In the genomic region with DNA sequence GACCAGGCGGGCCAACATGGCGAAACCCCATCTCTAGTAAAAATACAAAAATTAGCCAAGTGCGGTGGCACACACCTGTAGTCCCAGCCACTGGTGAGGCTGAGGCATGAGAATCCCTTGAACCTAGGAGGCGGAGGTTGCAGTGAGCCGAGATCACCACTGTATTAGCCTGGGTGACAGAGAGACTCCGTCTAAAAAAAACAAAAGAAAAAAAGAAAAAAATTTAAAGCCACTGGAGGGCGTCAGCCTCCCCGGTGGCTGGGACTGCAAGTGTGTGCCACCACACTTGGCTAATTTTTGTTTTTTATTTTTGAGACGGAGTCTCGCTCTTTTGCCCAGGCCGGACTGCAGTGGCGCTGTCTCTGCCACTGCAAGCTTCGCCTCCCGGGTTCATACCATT, we compare ENCODE assay signal across 3 cellular contexts.
TF ChIP-seq lines count a peak whose summit lies in the region.

No MANE protein-coding gene starts in this region.

TF ChIP-seq in SK-N-SH, 30 proteins besides CTCF, POLR2A, EP300 and RAD21:
- no peak for TF ChIP-seq TAF1 (IDR thresholded peaks at IDR 0.05; ENCODE audit: borderline replicate concordance, low read depth, low read length)
- TF ChIP-seq, protein P1, sequence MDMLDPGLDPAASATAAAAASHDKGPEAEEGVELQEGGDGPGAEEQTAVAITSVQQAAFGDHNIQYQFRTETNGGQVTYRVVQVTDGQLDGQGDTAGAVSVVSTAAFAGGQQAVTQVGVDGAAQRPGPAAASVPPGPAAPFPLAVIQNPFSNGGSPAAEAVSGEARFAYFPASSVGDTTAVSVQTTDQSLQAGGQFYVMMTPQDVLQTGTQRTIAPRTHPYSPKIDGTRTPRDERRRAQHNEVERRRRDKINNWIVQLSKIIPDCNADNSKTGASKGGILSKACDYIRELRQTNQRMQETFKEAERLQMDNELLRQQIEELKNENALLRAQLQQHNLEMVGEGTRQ (IDR thresholded peaks at IDR 0.05; ENCODE audit: borderline replicate concordance, low read depth, low read length): no peak
- no peak for TF ChIP-seq NRF1 (IDR thresholded peaks at IDR 0.05; ENCODE audit: low read depth, low read length)
- no peak for TF ChIP-seq EZH2phosphoT487 (IDR thresholded peaks at IDR 0.05; ENCODE audit: borderline replicate concordance, low read depth)
- no peak for TF ChIP-seq SMC3 (IDR thresholded peaks at IDR 0.05; ENCODE audit: low read depth, low read length)
- TF ChIP-seq TEAD4 (IDR thresholded peaks at IDR 0.05; ENCODE audit: borderline replicate concordance, insufficient read depth): no peak
- no peak for TF ChIP-seq JUND (IDR thresholded peaks at IDR 0.05)
- TF ChIP-seq GATA2 (CRISPR knock-in tag; IDR thresholded peaks at IDR 0.05): no peak
- TF ChIP-seq POLR2AphosphoS5 (IDR thresholded peaks at IDR 0.05; ENCODE audit: low read depth, low read length): no peak
- TF ChIP-seq MEF2A (IDR thresholded peaks at IDR 0.05; ENCODE audit: borderline replicate concordance, low read depth): no peak
- TF ChIP-seq RXRA (IDR thresholded peaks at IDR 0.05; ENCODE audit: borderline replicate concordance, low read depth): no peak
- TF ChIP-seq GABPA (IDR thresholded peaks at IDR 0.05; ENCODE audit: low read depth): no peak
- no peak for TF ChIP-seq YY1 (IDR thresholded peaks at IDR 0.05; ENCODE audit: low read depth)
- TF ChIP-seq, protein P2, sequence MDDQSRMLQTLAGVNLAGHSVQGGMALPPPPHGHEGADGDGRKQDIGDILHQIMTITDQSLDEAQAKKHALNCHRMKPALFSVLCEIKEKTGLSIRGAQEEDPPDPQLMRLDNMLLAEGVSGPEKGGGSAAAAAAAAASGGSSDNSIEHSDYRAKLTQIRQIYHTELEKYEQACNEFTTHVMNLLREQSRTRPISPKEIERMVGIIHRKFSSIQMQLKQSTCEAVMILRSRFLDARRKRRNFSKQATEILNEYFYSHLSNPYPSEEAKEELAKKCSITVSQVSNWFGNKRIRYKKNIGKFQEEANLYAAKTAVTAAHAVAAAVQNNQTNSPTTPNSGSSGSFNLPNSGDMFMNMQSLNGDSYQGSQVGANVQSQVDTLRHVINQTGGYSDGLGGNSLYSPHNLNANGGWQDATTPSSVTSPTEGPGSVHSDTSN (IDR thresholded peaks at IDR 0.05): no peak
- TF ChIP-seq, protein P3, sequence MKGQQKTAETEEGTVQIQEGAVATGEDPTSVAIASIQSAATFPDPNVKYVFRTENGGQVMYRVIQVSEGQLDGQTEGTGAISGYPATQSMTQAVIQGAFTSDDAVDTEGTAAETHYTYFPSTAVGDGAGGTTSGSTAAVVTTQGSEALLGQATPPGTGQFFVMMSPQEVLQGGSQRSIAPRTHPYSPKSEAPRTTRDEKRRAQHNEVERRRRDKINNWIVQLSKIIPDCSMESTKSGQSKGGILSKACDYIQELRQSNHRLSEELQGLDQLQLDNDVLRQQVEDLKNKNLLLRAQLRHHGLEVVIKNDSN (IDR thresholded peaks at IDR 0.05; ENCODE audit: borderline replicate concordance, low read depth): no peak
- no peak for TF ChIP-seq FOSL2 (IDR thresholded peaks at IDR 0.05; ENCODE audit: borderline replicate concordance, low read depth)

TF ChIP-seq in SK-N-SH treated with all-trans-retinoic acid at 6 μM for 48 hours, 23 proteins besides CTCF, POLR2A, EP300 and RAD21:
- TF ChIP-seq BACH2 (CRISPR knock-in tag; IDR thresholded peaks at IDR 0.05; ENCODE audit: borderline replicate concordance): no peak
- TF ChIP-seq RARB (CRISPR knock-in tag; IDR thresholded peaks at IDR 0.05): no peak
- no peak for TF ChIP-seq ZNF70 (CRISPR knock-in tag; IDR thresholded peaks at IDR 0.05)

TF ChIP-seq in H1, 55 proteins besides CTCF, POLR2A, EP300 and RAD21:
- TF ChIP-seq SIN3A (conservative IDR thresholded peaks at IDR 0.05 in 1 of 2, IDR thresholded peaks at IDR 0.05 in 1 of 2; ENCODE audit: low read depth in 1 of 2, low read length in 2 of 2) (no peak), CHD1 (IDR thresholded peaks at IDR 0.05; ENCODE audit: low read depth, low read length) (no peak), BACH1 (IDR thresholded peaks at IDR 0.05; ENCODE audit: low read length) (no peak), MAFK (IDR thresholded peaks at IDR 0.05; ENCODE audit: low read depth, low read length) (no peak), CBX8 (IDR thresholded peaks at IDR 0.05; ENCODE audit: borderline replicate concordance, low read depth, low read length) (no peak), RNF2 (IDR thresholded peaks at IDR 0.05; ENCODE audit: borderline replicate concordance, low read depth, low read length, missing control alignments, poor library complexity, severe bottlenecking) (no peak), FOSL1 (IDR thresholded peaks at IDR 0.05; ENCODE audit: insufficient read depth, low read depth, low read length) (no peak), ASH2L (IDR thresholded peaks at IDR 0.05; ENCODE audit: low read length) (no peak), TBP (IDR thresholded peaks at IDR 0.05; ENCODE audit: low read depth, low read length) (no peak), RFX5 (IDR thresholded peaks at IDR 0.05; ENCODE audit: borderline replicate concordance, low read depth, low read length) (no peak), HDAC6 (IDR thresholded peaks at IDR 0.05; ENCODE audit: low read depth, low read length) (no peak), JUN (IDR thresholded peaks at IDR 0.05; ENCODE audit: low read depth, low read length) (no peak), NRF1 (IDR thresholded peaks at IDR 0.05; ENCODE audit: low read depth, low read length) (no peak)
- TF ChIP-seq, protein P4, sequence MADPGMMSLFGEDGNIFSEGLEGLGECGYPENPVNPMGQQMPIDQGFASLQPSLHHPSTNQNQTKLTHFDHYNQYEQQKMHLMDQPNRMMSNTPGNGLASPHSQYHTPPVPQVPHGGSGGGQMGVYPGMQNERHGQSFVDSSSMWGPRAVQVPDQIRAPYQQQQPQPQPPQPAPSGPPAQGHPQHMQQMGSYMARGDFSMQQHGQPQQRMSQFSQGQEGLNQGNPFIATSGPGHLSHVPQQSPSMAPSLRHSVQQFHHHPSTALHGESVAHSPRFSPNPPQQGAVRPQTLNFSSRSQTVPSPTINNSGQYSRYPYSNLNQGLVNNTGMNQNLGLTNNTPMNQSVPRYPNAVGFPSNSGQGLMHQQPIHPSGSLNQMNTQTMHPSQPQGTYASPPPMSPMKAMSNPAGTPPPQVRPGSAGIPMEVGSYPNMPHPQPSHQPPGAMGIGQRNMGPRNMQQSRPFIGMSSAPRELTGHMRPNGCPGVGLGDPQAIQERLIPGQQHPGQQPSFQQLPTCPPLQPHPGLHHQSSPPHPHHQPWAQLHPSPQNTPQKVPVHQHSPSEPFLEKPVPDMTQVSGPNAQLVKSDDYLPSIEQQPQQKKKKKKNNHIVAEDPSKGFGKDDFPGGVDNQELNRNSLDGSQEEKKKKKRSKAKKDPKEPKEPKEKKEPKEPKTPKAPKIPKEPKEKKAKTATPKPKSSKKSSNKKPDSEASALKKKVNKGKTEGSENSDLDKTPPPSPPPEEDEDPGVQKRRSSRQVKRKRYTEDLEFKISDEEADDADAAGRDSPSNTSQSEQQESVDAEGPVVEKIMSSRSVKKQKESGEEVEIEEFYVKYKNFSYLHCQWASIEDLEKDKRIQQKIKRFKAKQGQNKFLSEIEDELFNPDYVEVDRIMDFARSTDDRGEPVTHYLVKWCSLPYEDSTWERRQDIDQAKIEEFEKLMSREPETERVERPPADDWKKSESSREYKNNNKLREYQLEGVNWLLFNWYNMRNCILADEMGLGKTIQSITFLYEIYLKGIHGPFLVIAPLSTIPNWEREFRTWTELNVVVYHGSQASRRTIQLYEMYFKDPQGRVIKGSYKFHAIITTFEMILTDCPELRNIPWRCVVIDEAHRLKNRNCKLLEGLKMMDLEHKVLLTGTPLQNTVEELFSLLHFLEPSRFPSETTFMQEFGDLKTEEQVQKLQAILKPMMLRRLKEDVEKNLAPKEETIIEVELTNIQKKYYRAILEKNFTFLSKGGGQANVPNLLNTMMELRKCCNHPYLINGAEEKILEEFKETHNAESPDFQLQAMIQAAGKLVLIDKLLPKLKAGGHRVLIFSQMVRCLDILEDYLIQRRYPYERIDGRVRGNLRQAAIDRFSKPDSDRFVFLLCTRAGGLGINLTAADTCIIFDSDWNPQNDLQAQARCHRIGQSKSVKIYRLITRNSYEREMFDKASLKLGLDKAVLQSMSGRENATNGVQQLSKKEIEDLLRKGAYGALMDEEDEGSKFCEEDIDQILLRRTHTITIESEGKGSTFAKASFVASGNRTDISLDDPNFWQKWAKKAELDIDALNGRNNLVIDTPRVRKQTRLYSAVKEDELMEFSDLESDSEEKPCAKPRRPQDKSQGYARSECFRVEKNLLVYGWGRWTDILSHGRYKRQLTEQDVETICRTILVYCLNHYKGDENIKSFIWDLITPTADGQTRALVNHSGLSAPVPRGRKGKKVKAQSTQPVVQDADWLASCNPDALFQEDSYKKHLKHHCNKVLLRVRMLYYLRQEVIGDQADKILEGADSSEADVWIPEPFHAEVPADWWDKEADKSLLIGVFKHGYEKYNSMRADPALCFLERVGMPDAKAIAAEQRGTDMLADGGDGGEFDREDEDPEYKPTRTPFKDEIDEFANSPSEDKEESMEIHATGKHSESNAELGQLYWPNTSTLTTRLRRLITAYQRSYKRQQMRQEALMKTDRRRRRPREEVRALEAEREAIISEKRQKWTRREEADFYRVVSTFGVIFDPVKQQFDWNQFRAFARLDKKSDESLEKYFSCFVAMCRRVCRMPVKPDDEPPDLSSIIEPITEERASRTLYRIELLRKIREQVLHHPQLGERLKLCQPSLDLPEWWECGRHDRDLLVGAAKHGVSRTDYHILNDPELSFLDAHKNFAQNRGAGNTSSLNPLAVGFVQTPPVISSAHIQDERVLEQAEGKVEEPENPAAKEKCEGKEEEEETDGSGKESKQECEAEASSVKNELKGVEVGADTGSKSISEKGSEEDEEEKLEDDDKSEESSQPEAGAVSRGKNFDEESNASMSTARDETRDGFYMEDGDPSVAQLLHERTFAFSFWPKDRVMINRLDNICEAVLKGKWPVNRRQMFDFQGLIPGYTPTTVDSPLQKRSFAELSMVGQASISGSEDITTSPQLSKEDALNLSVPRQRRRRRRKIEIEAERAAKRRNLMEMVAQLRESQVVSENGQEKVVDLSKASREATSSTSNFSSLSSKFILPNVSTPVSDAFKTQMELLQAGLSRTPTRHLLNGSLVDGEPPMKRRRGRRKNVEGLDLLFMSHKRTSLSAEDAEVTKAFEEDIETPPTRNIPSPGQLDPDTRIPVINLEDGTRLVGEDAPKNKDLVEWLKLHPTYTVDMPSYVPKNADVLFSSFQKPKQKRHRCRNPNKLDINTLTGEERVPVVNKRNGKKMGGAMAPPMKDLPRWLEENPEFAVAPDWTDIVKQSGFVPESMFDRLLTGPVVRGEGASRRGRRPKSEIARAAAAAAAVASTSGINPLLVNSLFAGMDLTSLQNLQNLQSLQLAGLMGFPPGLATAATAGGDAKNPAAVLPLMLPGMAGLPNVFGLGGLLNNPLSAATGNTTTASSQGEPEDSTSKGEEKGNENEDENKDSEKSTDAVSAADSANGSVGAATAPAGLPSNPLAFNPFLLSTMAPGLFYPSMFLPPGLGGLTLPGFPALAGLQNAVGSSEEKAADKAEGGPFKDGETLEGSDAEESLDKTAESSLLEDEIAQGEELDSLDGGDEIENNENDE (IDR thresholded peaks at IDR 0.05; ENCODE audit: insufficient replicate concordance, low read length): no peak
- TF ChIP-seq, protein P5, sequence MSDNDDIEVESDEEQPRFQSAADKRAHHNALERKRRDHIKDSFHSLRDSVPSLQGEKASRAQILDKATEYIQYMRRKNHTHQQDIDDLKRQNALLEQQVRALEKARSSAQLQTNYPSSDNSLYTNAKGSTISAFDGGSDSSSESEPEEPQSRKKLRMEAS (IDR thresholded peaks at IDR 0.05): no peak
- TF ChIP-seq, protein P6, sequence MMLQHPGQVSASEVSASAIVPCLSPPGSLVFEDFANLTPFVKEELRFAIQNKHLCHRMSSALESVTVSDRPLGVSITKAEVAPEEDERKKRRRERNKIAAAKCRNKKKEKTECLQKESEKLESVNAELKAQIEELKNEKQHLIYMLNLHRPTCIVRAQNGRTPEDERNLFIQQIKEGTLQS (IDR thresholded peaks at IDR 0.05; ENCODE audit: insufficient read depth, low read depth, low read length): no peak
- TF ChIP-seq, protein P1 (IDR thresholded peaks at IDR 0.05; ENCODE audit: low read length): no peak
- TF ChIP-seq, protein P7, sequence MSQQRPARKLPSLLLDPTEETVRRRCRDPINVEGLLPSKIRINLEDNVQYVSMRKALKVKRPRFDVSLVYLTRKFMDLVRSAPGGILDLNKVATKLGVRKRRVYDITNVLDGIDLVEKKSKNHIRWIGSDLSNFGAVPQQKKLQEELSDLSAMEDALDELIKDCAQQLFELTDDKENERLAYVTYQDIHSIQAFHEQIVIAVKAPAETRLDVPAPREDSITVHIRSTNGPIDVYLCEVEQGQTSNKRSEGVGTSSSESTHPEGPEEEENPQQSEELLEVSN (IDR thresholded peaks at IDR 0.05): no peak
